ENCODE assay signal across 10 cellular contexts in the genomic region with DNA sequence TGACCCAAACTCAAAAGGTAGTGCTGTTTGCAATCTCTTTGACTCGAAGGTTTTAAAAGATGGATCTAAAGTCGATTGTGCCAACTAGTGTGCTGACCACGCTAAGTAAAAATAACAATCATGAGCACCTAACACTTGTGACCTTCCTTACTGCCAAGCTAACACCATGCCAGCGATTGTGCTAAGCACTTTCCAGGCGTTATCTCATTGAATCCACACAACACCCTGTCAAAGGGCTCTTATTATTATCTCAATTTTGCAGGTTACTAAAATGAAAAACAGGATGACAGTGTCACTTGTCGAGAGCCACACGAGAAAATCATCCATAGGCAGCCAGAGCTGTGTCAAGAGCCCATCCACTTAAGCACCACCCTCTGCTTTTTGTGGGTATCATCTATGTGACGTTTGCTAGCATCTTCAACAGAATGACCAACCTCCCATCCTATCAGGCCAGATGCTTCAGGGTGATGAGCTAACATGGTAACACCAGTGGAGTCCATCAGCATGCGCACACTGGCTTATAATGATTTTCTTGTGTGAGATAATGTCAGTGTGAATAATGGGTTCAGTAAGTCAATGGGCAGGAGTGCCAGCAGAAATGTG. TPM values are rescaled to one million over a fixed set of nuclear protein-coding genes. Genes with fewer than 3 reads are reported as not detected.
DNase-seq lines count a peak whose midpoint lies in the region; ATAC-seq, FAIRE-seq and TF ChIP-seq lines count a peak whose summit lies in the region.
"Had no signal": no experiment of that assay in that cellular context is flagged by ENCODE, and none has a peak within 500 bp of the region (broad histone marks: within the 10 kb centered on the region; RNA-seq: fewer than 3 reads in every experiment).

No MANE protein-coding gene starts in this region.

- peaks cover 39% of the 10 kb centered on the region for H3K4me1 ChIP-seq in DND-41 (ENCODE audit: insufficient read depth, low read length)

- H3K4me1 Mint-ChIP-seq in central memory CD8-positive, alpha-beta T cell: peaks cover 12% of the 10 kb centered on the region
- peaks cover 9% of the 10 kb centered on the region for H3K4me1 Mint-ChIP-seq in nephron progenitor cell

- peaks cover 2% of the 10 kb centered on the region for H3K36me3 Mint-ChIP-seq in central memory CD8-positive, alpha-beta T cell (ENCODE audit: insufficient read depth)
- H3K36me3 Mint-ChIP-seq in nephron progenitor cell (ENCODE audit: low read depth): no peaks in the 10 kb centered on the region

- no peaks in the 10 kb centered on the region; the same call in 1 of the 2 replicates for H4K20me1 ChIP-seq in DND-41 (ENCODE audit: insufficient read depth, low read length)

- no peak for FAIRE-seq in GM12891 (lab: Jason Lieb, UNC)
- FAIRE-seq: TTC549 had no signal

- no peaks in the 10 kb centered on the region for H3K27me3 Mint-ChIP-seq in central memory CD8-positive, alpha-beta T cell
- peaks cover 60% of the 10 kb centered on the region for H3K27me3 Mint-ChIP-seq in nephron progenitor cell (ENCODE audit: low read depth, poor library complexity)

- peak overlapping the region; percentile 83 for H3K4me3 Mint-ChIP-seq in central memory CD8-positive, alpha-beta T cell
- peak overlapping the region; percentile 61 for H3K4me3 Mint-ChIP-seq in nephron progenitor cell

- H3K4me2 ChIP-seq in DND-41 (ENCODE audit: insufficient read depth, low read length): peak overlapping the region; percentile 79

- peak overlapping the region; percentile 94 for H2AFZ ChIP-seq in DND-41 (ENCODE audit: low read depth, low read length)

- no peaks in the 10 kb centered on the region for H3K9me3 ChIP-seq in DND-41 (ENCODE audit: insufficient read depth, low read length, severe bottlenecking)

- TF ChIP-seq CTCF in DND-41 (IDR thresholded peaks at IDR 0.05; ENCODE audit: borderline replicate concordance, extremely low read depth, low read length, poor library complexity, severe bottlenecking) (no peak), NB4 (IDR thresholded peaks at IDR 0.05; ENCODE audit: low read depth, low read length) (no peak), nephron progenitor cell (IDR thresholded peaks at IDR 0.05) (no peak)

- H3K4me3 ChIP-seq in DND-41 (ENCODE audit: low read depth in 1 of 2, low read length in 2 of 2): peak overlapping the region in 1 of 2 experiments; percentile 88; a peak in 3 of 4 replicates
- H3K4me3 ChIP-seq in NB4 (ENCODE audit: low read depth, low read length): peak overlapping the region; percentile 64

- no peak for TF ChIP-seq POLR2A in NB4 (IDR thresholded peaks at IDR 0.05; ENCODE audit: extremely low read depth, insufficient read length)
- TF ChIP-seq POLR2A in GM12891 (IDR thresholded peaks at IDR 0.05; ENCODE audit: low read depth, low read length): no peak

- ATAC-seq in DND-41 (ENCODE audit: insufficient read depth, low read depth): no peak
- no peak for ATAC-seq in central memory CD8-positive, alpha-beta T cell (replicated peaks; ENCODE audit: extremely low read depth, poor library complexity, severe bottlenecking)
- ATAC-seq in GM21390 (IDR thresholded peaks at IDR 0.05; ENCODE audit: unreplicated experiment): no peak

- peak overlapping the region; percentile 88 for H3K27ac ChIP-seq in DND-41 (ENCODE audit: low read length)

- H3K9me3 Mint-ChIP-seq in central memory CD8-positive, alpha-beta T cell: no peaks in the 10 kb centered on the region
- peaks cover 34% of the 10 kb centered on the region for H3K9me3 Mint-ChIP-seq in nephron progenitor cell

- no peaks in the 10 kb centered on the region for H3K27me3 ChIP-seq in DND-41 (ENCODE audit: insufficient read depth, low read length, poor library complexity)

- H3K36me3 ChIP-seq in DND-41 (ENCODE audit: insufficient read depth, low read length): no peaks in the 10 kb centered on the region

- peak overlapping the region; percentile 83 for H3K27ac Mint-ChIP-seq in central memory CD8-positive, alpha-beta T cell (ENCODE audit: low read depth)
- no peak overlapping the region for H3K27ac Mint-ChIP-seq in nephron progenitor cell

- DNase-seq in DND-41 (no peak), NB4 (ENCODE audit: low read depth) (no peak), nephron progenitor cell (no peak), GM12891 (ENCODE audit: insufficient read length, low spot score) (no peak), GOT3 (lab: John Stamatoyannopoulos, UW) (no peak)
- no peak for DNase-seq in central memory CD8-positive, alpha-beta T cell (ENCODE audit: low spot score in 2 of 2)
- DNase-seq: anterior cingulate cortex, NCI-H446 treated with DMSO at 0.1 percent for 48 hours had no signal

- H3K79me2 ChIP-seq in DND-41 (ENCODE audit: insufficient read depth, low read length): peaks cover 41% of the 10 kb centered on the region

- peak overlapping the region; percentile 82 for H3K9ac ChIP-seq in DND-41 (ENCODE audit: low read depth, low read length)

TF ChIP-seq in GM12891, 5 proteins besides CTCF, POLR2A, EP300 and RAD21:
- TF ChIP-seq TAF1 (IDR thresholded peaks at IDR 0.05; ENCODE audit: low read depth, low read length): no peak
- no peak for TF ChIP-seq POU2F2 (IDR thresholded peaks at IDR 0.05; ENCODE audit: low read depth, low read length)
- no peak for TF ChIP-seq PAX5 (IDR thresholded peaks at IDR 0.05; ENCODE audit: insufficient read depth, low read length, severe bottlenecking)
- TF ChIP-seq SPI1 (IDR thresholded peaks at IDR 0.05; ENCODE audit: low read depth, low read length): no peak
- TF ChIP-seq POLR2AphosphoS5 (IDR thresholded peaks at IDR 0.05; ENCODE audit: low read depth, low read length): no peak

RNA-seq across cellular contexts. Expression of a gene that starts 0.9 kb away (rescaled TPM):
- 0.71 TPM for polyA plus RNA-seq in GM12891 (2012; ENCODE audit: low read depth, missing spikeins)

RNA-seq across cellular contexts. Expression of a gene that starts 10.9 kb away (rescaled TPM):
- 62.9 TPM for polyA plus RNA-seq in GM12891 (2012; ENCODE audit: low read depth, missing spikeins)

RNA-seq across cellular contexts. Expression of a gene that starts 53.5 kb away (rescaled TPM):
- 15.4 TPM for polyA plus RNA-seq in GM12891 (2012; ENCODE audit: low read depth, missing spikeins)
